ENCODE assay signal across 26 cellular contexts in genomic region chr4:125784741-125785140, GRCh38.
"Had no signal": no experiment of that assay in that cellular context is flagged by ENCODE, and none has a peak within 500 bp of the region (broad histone marks: within the 10 kb centered on the region; RNA-seq: fewer than 3 reads in every experiment).

No MANE protein-coding gene starts in this region.

- H3K27me3 ChIP-seq: colonic mucosa, esophagus squamous epithelium, gastrocnemius medialis, heart right ventricle, left lung had no signal

- H3K4me1 ChIP-seq: colonic mucosa, esophagus squamous epithelium, gastrocnemius medialis, heart right ventricle, left lung, lower lobe of right lung had no signal

- DNase-seq: colonic mucosa; cortex of kidney; effector CD8-positive, alpha-beta T cell; effector memory CD8-positive, alpha-beta T cell; endodermal cell; erythroblast; esophagus squamous epithelium; foreskin fibroblast; foreskin melanocyte; gastrocnemius medialis; glutamatergic neuron; head of caudate nucleus; heart right ventricle; hippocampal formation; left cardiac atrium; left lung; left ventricle myocardium superior; lower lobe of right lung; mesenchymal stem cell; mucosa of descending colon; naive B cell had no signal

- ATAC-seq: effector memory CD8-positive, alpha-beta T cell; esophagus mucosa; gastrocnemius medialis; heart right ventricle; left cardiac atrium; left lung; left ventricle myocardium superior; lower lobe of right lung; mucosa of descending colon had no signal

- H3K9me3 ChIP-seq: colonic mucosa, esophagus squamous epithelium, gastrocnemius medialis, heart right ventricle, left lung, lower lobe of right lung, mucosa of descending colon had no signal

- FAIRE-seq: endometrium, islet of Langerhans, keratinocyte had no signal

- H3K4me3 ChIP-seq: colonic mucosa, esophagus squamous epithelium, gastrocnemius medialis, heart right ventricle, left lung, lower lobe of right lung, mucosa of descending colon had no signal

- H3K36me3 ChIP-seq: colonic mucosa, esophagus squamous epithelium, gastrocnemius medialis, heart right ventricle, left lung, lower lobe of right lung had no signal

- H3K27ac ChIP-seq: colonic mucosa, epithelial cell of prostate, esophagus squamous epithelium, gastrocnemius medialis, heart right ventricle, left lung, lower lobe of right lung had no signal
